Comparison of ENCODE assay signal across 15 cellular contexts in the genomic region with DNA sequence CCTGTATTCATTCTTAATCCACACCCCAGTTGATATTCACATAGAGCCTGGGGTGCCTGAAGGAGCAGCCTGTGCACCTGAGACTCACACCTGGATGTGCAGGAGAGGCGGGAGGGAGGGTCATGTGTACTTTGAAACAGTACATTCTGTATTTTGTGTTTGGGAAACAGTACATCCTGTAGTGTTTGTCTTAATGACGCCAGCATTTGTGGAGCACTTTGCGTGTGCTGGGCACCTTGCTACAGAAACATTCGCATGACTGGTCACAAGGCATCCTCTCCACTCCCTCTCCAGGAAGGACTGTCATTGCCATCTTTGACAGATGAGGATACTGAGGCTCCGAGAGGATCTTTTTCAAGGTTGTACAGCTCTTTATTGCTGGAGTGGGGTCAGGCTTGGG.
DNase-seq lines count a peak whose midpoint lies in the region; ATAC-seq and TF ChIP-seq lines count a peak whose summit lies in the region.
"Had no signal": no experiment of that assay in that cellular context is flagged by ENCODE, and none has a peak within 500 bp of the region (broad histone marks: within the 10 kb centered on the region; RNA-seq: fewer than 3 reads in every experiment).

No MANE protein-coding gene starts in this region.

- H3K9me3 ChIP-seq in right cardiac atrium (ENCODE audit: control insufficient read depth, low read length) (no peaks in the 10 kb centered on the region), psoas muscle (no peaks in the 10 kb centered on the region)
- H3K9me3 ChIP-seq: BLaER1, testis had no signal

- DNase-seq in DMS153 treated with DMSO at 0.1 percent for 48 hours (lab: John Stamatoyannopoulos, UW; ENCODE audit: unreplicated experiment) (peak; percentile 56), NCI-H2196 (lab: John Stamatoyannopoulos, UW; ENCODE audit: unreplicated experiment) (peak; percentile 55), right cardiac atrium (no peak), psoas muscle (no peak), medulla oblongata (ENCODE audit: extremely low spot score) (no peak), coronary artery (ENCODE audit: low spot score) (no peak), GF-D8 (lab: John Stamatoyannopoulos, UW) (no peak)
- DNase-seq: activated CD4-positive, alpha-beta T cell treated with anti-CD3 and anti-CD28 coated beads for 4 hours; activated naive CD4-positive, alpha-beta T cell treated with anti-CD3 and anti-CD28 coated beads for 36 hours; cortex of kidney; DMS79; NCI-H1092 treated with DMSO at 0.1 percent for 48 hours; T-helper 9 cell; testis had no signal

- intact Hi-C loops in right cardiac atrium (cut with DNase I), result no loop called here
- intact Hi-C loops in psoas muscle (cut with DNase I), result no loop called here

- H3K4me3 ChIP-seq in right cardiac atrium (ENCODE audit: low read length), result no peak overlapping the region
- H3K4me3 ChIP-seq in psoas muscle, result no peak overlapping the region
- no peak overlapping the region for H3K4me3 ChIP-seq in coronary artery
- H3K4me3 ChIP-seq: BLaER1, testis had no signal

- ATAC-seq in right cardiac atrium (no peak), psoas muscle (no peak)

- H3K27me3 ChIP-seq in right cardiac atrium (ENCODE audit: control insufficient read depth, insufficient read depth) (no peaks in the 10 kb centered on the region), psoas muscle (ENCODE audit: insufficient read depth in 3 of 3, low read length in 2 of 3) (no peaks in the 10 kb centered on the region)
- H3K27me3 ChIP-seq: testis had no signal

- H3K36me3 ChIP-seq in psoas muscle (ENCODE audit: insufficient read depth in 1 of 2, low read depth in 1 of 2), result peaks cover 0 to 20% of the 10 kb centered on the region in 2 donors
- H3K36me3 ChIP-seq: BLaER1 had no signal

- H3K4me1 ChIP-seq in right cardiac atrium (ENCODE audit: control insufficient read depth, insufficient read depth, low read length) (peaks cover 4% of the 10 kb centered on the region), psoas muscle (peaks cover 31% of the 10 kb centered on the region)
- H3K4me1 ChIP-seq: testis had no signal

- 81% methylated on average over 5 of the region's 5 CpGs for WGBS in right cardiac atrium
- 90 to 99% (median 94%) methylated on average over 5 of the region's 5 CpGs for WGBS in psoas muscle, 3 donors

- H3K27ac ChIP-seq in right cardiac atrium (ENCODE audit: low read length) (peak overlapping the region; percentile 1), psoas muscle (peak overlapping the region; percentile 32), coronary artery (no peak overlapping the region)
- H3K27ac ChIP-seq: BLaER1, testis had no signal

- TF ChIP-seq CTCF in psoas muscle (IDR thresholded peaks at IDR 0.05) (no peak), coronary artery (IDR thresholded peaks at IDR 0.05) (no peak)

Comparison
In these comparisons a context has a peak if more than half of its experiments do, and no peak if none do; other contexts are left out.
1. DNase-seq: peak in DMS153 treated with DMSO at 0.1 percent for 48 hours (single experiment) and NCI-H2196 (single experiment); none in right cardiac atrium (0 of 3), psoas muscle (0 of 2), medulla oblongata (single experiment), coronary artery (single experiment) and GF-D8 (single experiment).
2. H3K27ac ChIP-seq: peak in right cardiac atrium (single experiment) and psoas muscle (single experiment); none in coronary artery (0 of 2).